In the genomic region with DNA sequence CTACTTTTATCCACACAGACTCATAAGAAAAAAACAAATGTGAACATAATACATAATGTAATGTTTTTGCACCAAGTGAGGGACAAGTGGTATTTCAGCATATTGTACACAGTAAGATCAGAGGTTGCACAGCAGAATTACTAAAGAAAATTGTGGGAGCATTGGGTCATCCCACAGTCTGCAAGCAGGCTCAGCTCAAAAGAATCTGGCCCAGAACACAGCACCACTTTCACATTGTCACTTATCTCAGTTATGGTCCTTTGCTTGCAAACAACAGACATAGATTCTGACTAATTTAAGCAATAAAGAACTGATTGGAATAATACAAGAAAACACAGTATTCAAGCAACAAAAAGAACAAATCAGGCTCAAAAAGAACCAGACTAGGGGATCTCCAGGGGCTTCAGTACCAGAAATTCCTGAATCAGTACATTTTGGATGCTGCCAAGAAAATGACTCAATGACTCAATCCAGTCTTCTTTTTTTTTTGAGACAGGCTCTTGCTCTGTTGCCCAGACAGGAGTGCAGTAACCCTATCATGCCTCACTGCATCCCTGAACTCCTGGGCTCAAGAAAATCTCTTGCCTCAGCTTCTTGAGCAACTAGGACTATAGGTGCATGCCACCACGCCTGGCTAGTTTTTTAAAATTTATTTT, we compare ENCODE assay signal across 11 cellular contexts. TPM values are rescaled to one million over a fixed set of nuclear protein-coding genes. Genes with fewer than 3 reads are reported as not detected.
DNase-seq lines count a peak whose midpoint lies in the region; ATAC-seq, FAIRE-seq and TF ChIP-seq lines count a peak whose summit lies in the region.
"Had no signal": no experiment of that assay in that cellular context is flagged by ENCODE, and none has a peak within 500 bp of the region (broad histone marks: within the 10 kb centered on the region; RNA-seq: fewer than 3 reads in every experiment).

No MANE protein-coding gene starts in this region.

- H3K27ac ChIP-seq in SJSA1 (peak overlapping the region; percentile 70), foreskin keratinocyte (peak overlapping the region; percentile 61), spleen (peak overlapping the region in 5 of 8 donors; percentile 38 to 71 (median 61))

- FAIRE-seq in GM12892 (lab: Jason Lieb, UNC): peak; percentile 40

- DNase-seq in GM12892 (ENCODE audit: insufficient read length): no peak
- DNase-seq in SJSA1 (ENCODE audit: low read depth in 1 of 2, low spot score in 2 of 2): peak; percentile 42 to 46
- peak; percentile 58 to 73 for DNase-seq in foreskin keratinocyte
- DNase-seq in spleen: no peak
- DNase-seq in activated CD4-positive, alpha-beta T cell treated with anti-CD3 and anti-CD28 coated beads, Interleukin-2, amount 50 U/mL, for 4 hours: no peak
- DNase-seq in stimulated activated naive CD4-positive, alpha-beta T cell (lab: John Stamatoyannopoulos, UW): no peak
- DNase-seq in DMS53 (lab: John Stamatoyannopoulos, UW): no peak
- DNase-seq: activated effector memory CD4-positive, alpha-beta T cell treated with anti-CD3 and anti-CD28 coated beads, Interleukin-2, amount 50 U/mL, for 16 hours; erythroblast; stimulated activated CD4-positive, alpha-beta T cell treated with anti-CD3 and anti-CD28 coated beads, Interleukin-4, amount 100 ng/mL, for 4 hours had no signal

- H3K36me3 ChIP-seq in SJSA1: no peaks in the 10 kb centered on the region
- peaks cover 0 to 4% (median 0%) of the 10 kb centered on the region in 6 donors for H3K36me3 ChIP-seq in spleen

- no peak overlapping the region for H3K4me3 ChIP-seq in SJSA1
- no peak overlapping the region for H3K4me3 ChIP-seq in spleen

- H3K27me3 ChIP-seq in SJSA1 (replicated peaks) (no peaks in the 10 kb centered on the region), foreskin keratinocyte (no peaks in the 10 kb centered on the region), spleen (replicated peaks in 1 of 7) (no peaks in the 10 kb centered on the region)

- ATAC-seq in foreskin keratinocyte (peak; percentile 10), GM19324 (IDR thresholded peaks at IDR 0.05; ENCODE audit: low FRiP score, unreplicated experiment) (no peak)

- WGBS in spleen, 5 donors: 69 to 83% (median 71%) methylated on average over 1 of the region's 1 CpG

- intact Hi-C loops in spleen (cut with DNase I; ENCODE audit: low total_unique reads): no loop called here

- H3K4me1 ChIP-seq in SJSA1 (replicated peaks): peaks cover 44% of the 10 kb centered on the region
- peaks cover 32% of the 10 kb centered on the region for H3K4me1 ChIP-seq in foreskin keratinocyte
- peaks cover 0 to 51% (median 24%) of the 10 kb centered on the region in 6 donors for H3K4me1 ChIP-seq in spleen

- TF ChIP-seq POLR2A in GM12892 (IDR thresholded peaks at IDR 0.05; ENCODE audit: low read depth, low read length): no peak
- no peak for TF ChIP-seq POLR2A in spleen (IDR thresholded peaks at IDR 0.05)

- TF ChIP-seq CTCF in foreskin keratinocyte (conservative IDR thresholded peaks at IDR 0.05) (no peak), spleen (IDR thresholded peaks at IDR 0.05 in 8 of 11, conservative IDR thresholded peaks at IDR 0.05 in 3 of 11) (no peak)

- H3K9me3 ChIP-seq in SJSA1 (replicated peaks) (no peaks in the 10 kb centered on the region), spleen (peaks cover 0 to 18% (median 13%) of the 10 kb centered on the region in 8 donors)

RNA-seq across cellular contexts. Expression of gene EEA1, which starts 42.9 kb away (rescaled TPM):
- 10.1 TPM for polyA plus RNA-seq in GM12892 (2012; ENCODE audit: missing spikeins)
- 19.0 and 49.8 TPM in 2 replicates for total RNA-seq in SJSA1 (2014; rRNA removed; shearing (Covaris generic))
- total RNA-seq in foreskin keratinocyte (22.8 and 27.1 TPM in 2 replicates), spleen (10 to 100 TPM; 14.7 to 31.2 (median 25.5) TPM)
- polyA plus RNA-seq in foreskin keratinocyte (1.9 and 2.6 TPM in 2 replicates), spleen (1 to 10 TPM; 2.3 to 3.6 (median 2.5) TPM)

Comparison
In these comparisons a context has a peak if more than half of its experiments do, and no peak if none do; other contexts are left out.
1. DNase-seq: peak in SJSA1 (2 of 2) and foreskin keratinocyte (2 of 2); none in GM12892 (single experiment), spleen (single experiment), activated CD4-positive, alpha-beta T cell treated with anti-CD3 and anti-CD28 coated beads, Interleukin-2, amount 50 U/mL, for 4 hours (0 of 2), stimulated activated naive CD4-positive, alpha-beta T cell (0 of 6) and DMS53 (single experiment).
2. Peak in every context shown above with its lines, with median percentiles within 50 percentile points of each other: H3K27ac ChIP-seq.